Comparison of ENCODE assay signal across 1 cellular context in genomic region chr1:224434447-224435317, GRCh38.
TF ChIP-seq lines count a peak whose summit lies in the region.

TSS of gene WDR26 (minus strand) at chr1:224434797.

TF ChIP-seq in K562, 482 proteins besides CTCF, POLR2A, EP300 and RAD21 (continued from another document and continues in another):
- TF ChIP-seq, protein P1, sequence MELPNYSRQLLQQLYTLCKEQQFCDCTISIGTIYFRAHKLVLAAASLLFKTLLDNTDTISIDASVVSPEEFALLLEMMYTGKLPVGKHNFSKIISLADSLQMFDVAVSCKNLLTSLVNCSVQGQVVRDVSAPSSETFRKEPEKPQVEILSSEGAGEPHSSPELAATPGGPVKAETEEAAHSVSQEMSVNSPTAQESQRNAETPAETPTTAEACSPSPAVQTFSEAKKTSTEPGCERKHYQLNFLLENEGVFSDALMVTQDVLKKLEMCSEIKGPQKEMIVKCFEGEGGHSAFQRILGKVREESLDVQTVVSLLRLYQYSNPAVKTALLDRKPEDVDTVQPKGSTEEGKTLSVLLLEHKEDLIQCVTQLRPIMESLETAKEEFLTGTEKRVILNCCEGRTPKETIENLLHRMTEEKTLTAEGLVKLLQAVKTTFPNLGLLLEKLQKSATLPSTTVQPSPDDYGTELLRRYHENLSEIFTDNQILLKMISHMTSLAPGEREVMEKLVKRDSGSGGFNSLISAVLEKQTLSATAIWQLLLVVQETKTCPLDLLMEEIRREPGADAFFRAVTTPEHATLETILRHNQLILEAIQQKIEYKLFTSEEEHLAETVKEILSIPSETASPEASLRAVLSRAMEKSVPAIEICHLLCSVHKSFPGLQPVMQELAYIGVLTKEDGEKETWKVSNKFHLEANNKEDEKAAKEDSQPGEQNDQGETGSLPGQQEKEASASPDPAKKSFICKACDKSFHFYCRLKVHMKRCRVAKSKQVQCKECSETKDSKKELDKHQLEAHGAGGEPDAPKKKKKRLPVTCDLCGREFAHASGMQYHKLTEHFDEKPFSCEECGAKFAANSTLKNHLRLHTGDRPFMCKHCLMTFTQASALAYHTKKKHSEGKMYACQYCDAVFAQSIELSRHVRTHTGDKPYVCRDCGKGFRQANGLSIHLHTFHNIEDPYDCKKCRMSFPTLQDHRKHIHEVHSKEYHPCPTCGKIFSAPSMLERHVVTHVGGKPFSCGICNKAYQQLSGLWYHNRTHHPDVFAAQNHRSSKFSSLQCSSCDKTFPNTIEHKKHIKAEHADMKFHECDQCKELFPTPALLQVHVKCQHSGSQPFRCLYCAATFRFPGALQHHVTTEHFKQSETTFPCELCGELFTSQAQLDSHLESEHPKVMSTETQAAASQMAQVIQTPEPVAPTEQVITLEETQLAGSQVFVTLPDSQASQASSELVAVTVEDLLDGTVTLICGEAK (IDR thresholded peaks at IDR 0.05): peak; percentile 96
- TF ChIP-seq, protein P1 (CRISPR knock-in tag; IDR thresholded peaks at IDR 0.05): no peak
- no peak for TF ChIP-seq U2AF1 (optimal IDR thresholded peaks at IDR 0.05; ENCODE audit: low read depth, low read length)
- TF ChIP-seq CEBPG (CRISPR knock-in tag; IDR thresholded peaks at IDR 0.05): no peak; the same call in 1 of the 2 replicates
- no peak for TF ChIP-seq CEBPG (tag; conservative IDR thresholded peaks at IDR 0.05 in 1 of 2, IDR thresholded peaks at IDR 0.05 in 1 of 2)
- TF ChIP-seq ZNF583 (CRISPR knock-in tag; IDR thresholded peaks at IDR 0.05): peak; percentile 69; the same call in 1 of the 2 replicates
- TF ChIP-seq, protein P2, sequence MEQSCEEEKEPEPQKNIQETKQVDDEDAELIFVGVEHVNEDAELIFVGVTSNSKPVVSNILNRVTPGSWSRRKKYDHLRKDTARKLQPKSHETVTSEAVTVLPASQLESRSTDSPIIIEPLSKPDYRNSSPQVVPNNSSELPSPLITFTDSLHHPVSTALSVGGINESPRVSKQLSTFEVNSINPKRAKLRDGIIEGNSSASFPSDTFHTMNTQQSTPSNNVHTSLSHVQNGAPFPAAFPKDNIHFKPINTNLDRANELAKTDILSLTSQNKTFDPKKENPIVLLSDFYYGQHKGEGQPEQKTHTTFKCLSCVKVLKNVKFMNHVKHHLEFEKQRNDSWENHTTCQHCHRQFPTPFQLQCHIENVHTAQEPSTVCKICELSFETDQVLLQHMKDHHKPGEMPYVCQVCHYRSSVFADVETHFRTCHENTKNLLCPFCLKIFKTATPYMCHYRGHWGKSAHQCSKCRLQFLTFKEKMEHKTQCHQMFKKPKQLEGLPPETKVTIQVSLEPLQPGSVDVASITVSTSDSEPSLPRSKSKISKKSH (CRISPR knock-in tag; IDR thresholded peaks at IDR 0.05): no peak
- TF ChIP-seq GATA2 (CRISPR knock-in tag; IDR thresholded peaks at IDR 0.05): no peak
- 0 out of 2 replicates have a peak, but pooled peaks have one; percentile 60 for TF ChIP-seq SMAD3 (CRISPR knock-in tag; conservative IDR thresholded peaks at IDR 0.05)
- TF ChIP-seq ZFP91 (CRISPR knock-in tag; IDR thresholded peaks at IDR 0.05): peak; percentile 43; the same call in 1 of the 2 replicates
- peak; percentile 74 for TF ChIP-seq SIN3B (IDR thresholded peaks at IDR 0.05; ENCODE audit: low read depth)
- TF ChIP-seq SNRNP70 (optimal IDR thresholded peaks at IDR 0.05; ENCODE audit: low read depth, low read length): no peak
- TF ChIP-seq ARID2 (IDR thresholded peaks at IDR 0.05): no peak
- 0 out of 4 replicates have a peak, but pooled peaks of 1 of the 2 experiments have one; percentile 21 for TF ChIP-seq NONO (IDR thresholded peaks at IDR 0.05; ENCODE audit: low read depth in 2 of 2, low read length in 1 of 2)
- TF ChIP-seq HDAC8 (tag; IDR thresholded peaks at IDR 0.05): peak; percentile 67; the same call in 1 of the 2 replicates
- TF ChIP-seq NBN (IDR thresholded peaks at IDR 0.05; ENCODE audit: low read depth): peak; percentile 58; the same call in 1 of the 2 replicates
- TF ChIP-seq, protein P3, sequence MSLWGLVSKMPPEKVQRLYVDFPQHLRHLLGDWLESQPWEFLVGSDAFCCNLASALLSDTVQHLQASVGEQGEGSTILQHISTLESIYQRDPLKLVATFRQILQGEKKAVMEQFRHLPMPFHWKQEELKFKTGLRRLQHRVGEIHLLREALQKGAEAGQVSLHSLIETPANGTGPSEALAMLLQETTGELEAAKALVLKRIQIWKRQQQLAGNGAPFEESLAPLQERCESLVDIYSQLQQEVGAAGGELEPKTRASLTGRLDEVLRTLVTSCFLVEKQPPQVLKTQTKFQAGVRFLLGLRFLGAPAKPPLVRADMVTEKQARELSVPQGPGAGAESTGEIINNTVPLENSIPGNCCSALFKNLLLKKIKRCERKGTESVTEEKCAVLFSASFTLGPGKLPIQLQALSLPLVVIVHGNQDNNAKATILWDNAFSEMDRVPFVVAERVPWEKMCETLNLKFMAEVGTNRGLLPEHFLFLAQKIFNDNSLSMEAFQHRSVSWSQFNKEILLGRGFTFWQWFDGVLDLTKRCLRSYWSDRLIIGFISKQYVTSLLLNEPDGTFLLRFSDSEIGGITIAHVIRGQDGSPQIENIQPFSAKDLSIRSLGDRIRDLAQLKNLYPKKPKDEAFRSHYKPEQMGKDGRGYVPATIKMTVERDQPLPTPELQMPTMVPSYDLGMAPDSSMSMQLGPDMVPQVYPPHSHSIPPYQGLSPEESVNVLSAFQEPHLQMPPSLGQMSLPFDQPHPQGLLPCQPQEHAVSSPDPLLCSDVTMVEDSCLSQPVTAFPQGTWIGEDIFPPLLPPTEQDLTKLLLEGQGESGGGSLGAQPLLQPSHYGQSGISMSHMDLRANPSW (CRISPR knock-in tag; IDR thresholded peaks at IDR 0.05): 0 out of 2 replicates have a peak, but pooled peaks have one; percentile 79
- 0 out of 2 replicates have a peak, but pooled peaks have one; percentile 54 for TF ChIP-seq POLR2AphosphoS2 (IDR thresholded peaks at IDR 0.05; ENCODE audit: low read length)
- TF ChIP-seq CCNT2 (IDR thresholded peaks at IDR 0.05; ENCODE audit: borderline replicate concordance, extremely low read depth, insufficient read length, low read depth, low read length): peak; percentile 62
- peak; percentile 40; the same call in 1 of the 2 replicates for TF ChIP-seq ARID1B (IDR thresholded peaks at IDR 0.05)
- TF ChIP-seq PKNOX1 (IDR thresholded peaks at IDR 0.05): peak; percentile 66
- TF ChIP-seq SMARCE1 (IDR thresholded peaks at IDR 0.05): peak; percentile 45; the same call in 1 of the 2 replicates
- no peak for TF ChIP-seq KAT2B (IDR thresholded peaks at IDR 0.05; ENCODE audit: low read depth, low read length)
- TF ChIP-seq, protein P4, sequence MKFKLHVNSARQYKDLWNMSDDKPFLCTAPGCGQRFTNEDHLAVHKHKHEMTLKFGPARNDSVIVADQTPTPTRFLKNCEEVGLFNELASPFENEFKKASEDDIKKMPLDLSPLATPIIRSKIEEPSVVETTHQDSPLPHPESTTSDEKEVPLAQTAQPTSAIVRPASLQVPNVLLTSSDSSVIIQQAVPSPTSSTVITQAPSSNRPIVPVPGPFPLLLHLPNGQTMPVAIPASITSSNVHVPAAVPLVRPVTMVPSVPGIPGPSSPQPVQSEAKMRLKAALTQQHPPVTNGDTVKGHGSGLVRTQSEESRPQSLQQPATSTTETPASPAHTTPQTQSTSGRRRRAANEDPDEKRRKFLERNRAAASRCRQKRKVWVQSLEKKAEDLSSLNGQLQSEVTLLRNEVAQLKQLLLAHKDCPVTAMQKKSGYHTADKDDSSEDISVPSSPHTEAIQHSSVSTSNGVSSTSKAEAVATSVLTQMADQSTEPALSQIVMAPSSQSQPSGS (CRISPR knock-in tag; IDR thresholded peaks at IDR 0.05): no peak
- no peak for TF ChIP-seq KLF16 (IDR thresholded peaks at IDR 0.05)
- TF ChIP-seq ZBTB26 (CRISPR knock-in tag; IDR thresholded peaks at IDR 0.05): 0 out of 2 replicates have a peak, but pooled peaks have one; percentile 43
- TF ChIP-seq MTF1 (CRISPR knock-in tag; IDR thresholded peaks at IDR 0.05; ENCODE audit: borderline replicate concordance): no peak
- peak; percentile 97 for TF ChIP-seq SAP30 (IDR thresholded peaks at IDR 0.05; ENCODE audit: borderline replicate concordance, insufficient read depth, low read depth, low read length, poor library complexity, severe bottlenecking)
- TF ChIP-seq TAF9B (IDR thresholded peaks at IDR 0.05; ENCODE audit: partially characterized antibody): peak; percentile 88
- no peak for TF ChIP-seq FOXM1 (IDR thresholded peaks at IDR 0.05; ENCODE audit: low read depth)
- TF ChIP-seq FOXM1 (CRISPR knock-in tag; IDR thresholded peaks at IDR 0.05; ENCODE audit: low read depth): peak; percentile 95
- TF ChIP-seq, protein P5, sequence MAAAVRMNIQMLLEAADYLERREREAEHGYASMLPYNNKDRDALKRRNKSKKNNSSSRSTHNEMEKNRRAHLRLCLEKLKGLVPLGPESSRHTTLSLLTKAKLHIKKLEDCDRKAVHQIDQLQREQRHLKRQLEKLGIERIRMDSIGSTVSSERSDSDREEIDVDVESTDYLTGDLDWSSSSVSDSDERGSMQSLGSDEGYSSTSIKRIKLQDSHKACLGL (CRISPR knock-in tag; IDR thresholded peaks at IDR 0.05; ENCODE audit: borderline replicate concordance, poor library complexity, severe bottlenecking): peak; percentile 54
- TF ChIP-seq PPARD (CRISPR knock-in tag; IDR thresholded peaks at IDR 0.05): no peak
- TF ChIP-seq PCBP1 (IDR thresholded peaks at IDR 0.05; ENCODE audit: low read depth, low read length, poor library complexity, severe bottlenecking): peak; percentile 11
- peak; percentile 65; the same call in 1 of the 2 replicates for TF ChIP-seq ELF2 (CRISPR knock-in tag; IDR thresholded peaks at IDR 0.05)
- TF ChIP-seq NR4A1 (CRISPR knock-in tag; IDR thresholded peaks at IDR 0.05): no peak; the same call in 1 of the 2 replicates
- TF ChIP-seq NR4A1 (tag; IDR thresholded peaks at IDR 0.05): 0 out of 2 replicates have a peak, but pooled peaks have one; percentile 40
- peak; percentile 38; the same call in 1 of the 2 replicates for TF ChIP-seq LEF1 (IDR thresholded peaks at IDR 0.05)
- TF ChIP-seq NR2C1 (IDR thresholded peaks at IDR 0.05): no peak; the same call in 1 of the 2 replicates
- TF ChIP-seq NR2C1 (tag; IDR thresholded peaks at IDR 0.05): peak; percentile 62; the same call in 1 of the 2 replicates
- peak; percentile 37 for TF ChIP-seq HNRNPLL (IDR thresholded peaks at IDR 0.05; ENCODE audit: low read depth, low read length, poor library complexity, severe bottlenecking)
- no peak for TF ChIP-seq NR2F6 (CRISPR knock-in tag; IDR thresholded peaks at IDR 0.05)
- TF ChIP-seq MBD2 (IDR thresholded peaks at IDR 0.05; ENCODE audit: borderline replicate concordance, low read depth): peak; percentile 48; the same call in 1 of the 2 replicates
- TF ChIP-seq ZNF780A (CRISPR knock-in tag; IDR thresholded peaks at IDR 0.05): no peak
- no peak for TF ChIP-seq CCAR2 (IDR thresholded peaks at IDR 0.05; ENCODE audit: low read depth, low read length)
- TF ChIP-seq DACH1 (IDR thresholded peaks at IDR 0.05; ENCODE audit: partially characterized antibody): peak; percentile 43
- TF ChIP-seq TGIF2 (CRISPR knock-in tag; IDR thresholded peaks at IDR 0.05): peak; percentile 97
- TF ChIP-seq CBX1 (IDR thresholded peaks at IDR 0.05; ENCODE audit: low read depth): peak; percentile 91
- TF ChIP-seq CAMTA2 (CRISPR knock-in tag; conservative IDR thresholded peaks at IDR 0.05): no peak
